9 cellular contexts compared by ENCODE assay signal in the genomic region with DNA sequence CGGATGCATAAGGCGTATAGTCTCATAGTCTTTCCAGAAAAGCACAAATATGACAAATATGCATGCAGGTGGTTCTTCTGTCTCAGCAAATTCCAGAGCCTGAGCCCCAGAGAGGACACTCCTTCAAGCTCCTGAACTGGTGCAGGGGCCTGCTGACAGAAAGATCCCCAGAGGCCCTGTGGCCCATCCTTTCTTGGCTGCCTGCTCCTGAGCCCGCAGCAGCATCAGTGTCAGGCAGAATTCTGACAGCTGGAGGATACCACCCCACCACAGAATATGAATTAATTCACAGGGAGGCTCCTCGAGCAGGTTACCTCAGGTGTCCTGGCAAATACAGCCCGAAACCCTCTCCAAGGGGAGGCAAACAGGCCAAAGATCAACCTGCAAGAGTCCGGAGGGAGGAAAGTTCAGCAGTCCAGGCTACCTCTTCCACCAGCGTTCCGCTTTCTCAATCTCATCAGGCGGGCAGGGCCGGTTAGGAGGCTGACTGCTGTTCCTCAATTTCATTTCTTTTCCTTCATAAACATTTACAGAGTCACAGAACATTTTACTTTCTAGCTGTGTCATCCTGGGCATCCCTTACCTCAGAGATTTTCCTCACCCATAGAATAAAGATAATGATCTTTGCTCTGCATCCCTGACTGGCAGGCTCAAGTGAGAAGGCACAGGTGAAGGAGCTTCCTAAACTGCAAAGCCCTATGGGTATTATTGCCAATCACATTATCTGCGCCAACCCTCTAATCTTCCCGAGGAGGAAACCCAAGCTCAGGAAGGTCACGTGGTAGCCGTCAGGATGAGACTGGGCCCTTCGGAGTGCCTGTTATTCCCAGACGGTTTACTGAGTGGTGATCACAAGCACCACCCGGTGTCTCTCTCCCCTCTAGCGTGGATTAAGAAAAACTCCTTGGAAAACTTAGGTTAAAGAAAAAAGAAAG. TPM values are rescaled to one million over a fixed set of nuclear protein-coding genes. Genes with fewer than 3 reads are reported as not detected.
DNase-seq lines count a peak whose midpoint lies in the region; ATAC-seq, FAIRE-seq and TF ChIP-seq lines count a peak whose summit lies in the region.
"Had no signal": no experiment of that assay in that cellular context is flagged by ENCODE, and none has a peak within 500 bp of the region (broad histone marks: within the 10 kb centered on the region; RNA-seq: fewer than 3 reads in every experiment).

No MANE protein-coding gene starts in this region.

- ATAC-seq in HG02610 (IDR thresholded peaks at IDR 0.05; ENCODE audit: unreplicated experiment), result no peak

- H3K9ac ChIP-seq in colonic mucosa (ENCODE audit: low read depth in 2 of 2, low read length in 2 of 2), result peak overlapping the region; percentile 89 to 98

- H3K36me3 ChIP-seq in colonic mucosa, result no peaks in the 10 kb centered on the region

- H3K4me1 ChIP-seq in colonic mucosa (peaks cover 3% of the 10 kb centered on the region), mononuclear cell (ENCODE audit: insufficient read depth, low read length) (peaks cover 38% of the 10 kb centered on the region)

- intact Hi-C loops in colonic mucosa (cut with DNase I), result no loop called here

- peak overlapping the region; percentile 71 for H3K4me3 ChIP-seq in colonic mucosa
- peak overlapping the region; percentile 97 for H3K4me3 ChIP-seq in mononuclear cell (ENCODE audit: low read length)

- TF ChIP-seq CTCF in colonic mucosa (IDR thresholded peaks at IDR 0.05), result no peak

- no peaks in the 10 kb centered on the region for H3K9me3 ChIP-seq in colonic mucosa
- H3K9me3 ChIP-seq in mononuclear cell (ENCODE audit: low read depth, low read length), result no peaks in the 10 kb centered on the region

- H3K27me3 ChIP-seq in colonic mucosa (no peaks in the 10 kb centered on the region), mononuclear cell (ENCODE audit: insufficient read depth, low read length) (no peaks in the 10 kb centered on the region)

- TF ChIP-seq POLR2A in GM12891 (IDR thresholded peaks at IDR 0.05; ENCODE audit: low read depth, low read length), result no peak

- DNase-seq in EL (peak; percentile 44), NCI-H2171 treated with DMSO at 0.1 percent for 48 hours (lab: John Stamatoyannopoulos, UW) (peak; percentile 49), colonic mucosa (no peak), SHP77 (lab: John Stamatoyannopoulos, UW) (no peak), GM12891 (ENCODE audit: insufficient read length, low spot score) (no peak), NOMO-1 (lab: John Stamatoyannopoulos, UW; ENCODE audit: unreplicated experiment in 2 of 2) (no peak)

- FAIRE-seq in GM12891 (lab: Jason Lieb, UNC), result no peak
- FAIRE-seq: TTC549 had no signal

- peak overlapping the region; percentile 89 for H3K27ac ChIP-seq in colonic mucosa

TF ChIP-seq in GM12891, 5 proteins besides CTCF, POLR2A, EP300 and RAD21:
- TF ChIP-seq SPI1 (IDR thresholded peaks at IDR 0.05; ENCODE audit: low read depth, low read length) (no peak), POU2F2 (IDR thresholded peaks at IDR 0.05; ENCODE audit: low read depth, low read length) (no peak), TAF1 (IDR thresholded peaks at IDR 0.05; ENCODE audit: low read depth, low read length) (no peak), POLR2AphosphoS5 (IDR thresholded peaks at IDR 0.05; ENCODE audit: low read depth, low read length) (no peak), PAX5 (IDR thresholded peaks at IDR 0.05; ENCODE audit: insufficient read depth, low read length, severe bottlenecking) (no peak)

RNA-seq across cellular contexts. Expression of a gene that starts 1.4 kb away (rescaled TPM):
- 10 to 100 TPM; 29.4 to 37.9 TPM for total RNA-seq in colonic mucosa
- total RNA-seq in mononuclear cell, result 32.1 TPM
- polyA plus RNA-seq in GM12891 (2012; ENCODE audit: low read depth, missing spikeins), result 13.7 TPM

Comparison
In these comparisons a context has a peak if more than half of its experiments do, and no peak if none do; other contexts are left out.
1. DNase-seq: peak in EL (single experiment) and NCI-H2171 treated with DMSO at 0.1 percent for 48 hours (single experiment); none in colonic mucosa (single experiment), SHP77 (0 of 2), GM12891 (single experiment) and NOMO-1 (0 of 2).